Comparison of ENCODE assay signal across 1 cellular context in the genomic region with DNA sequence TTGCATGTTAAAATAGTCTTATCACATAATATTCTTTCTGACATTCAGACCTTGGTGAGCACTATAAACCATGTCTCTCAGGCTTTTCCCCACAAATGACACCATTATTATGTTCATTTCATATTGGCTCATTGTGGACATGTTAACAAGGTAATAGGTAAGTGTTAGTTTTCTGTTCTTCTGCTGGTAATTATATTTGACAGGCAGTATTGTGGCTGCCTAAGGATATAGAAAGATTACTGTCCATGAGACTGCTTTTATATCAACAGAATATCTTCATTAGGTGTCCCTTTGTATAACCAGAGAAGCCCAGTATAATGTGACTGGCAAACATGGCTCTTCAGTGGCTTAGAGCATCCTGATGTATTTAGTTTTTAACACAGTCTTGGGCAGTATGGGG.
TF ChIP-seq lines count a peak whose summit lies in the region.

No MANE protein-coding gene starts in this region.

TF ChIP-seq in SK-N-SH treated with all-trans-retinoic acid at 6 μM for 48 hours, 23 proteins besides CTCF, POLR2A, EP300 and RAD21 (continued from another document):
- TF ChIP-seq, protein P1, sequence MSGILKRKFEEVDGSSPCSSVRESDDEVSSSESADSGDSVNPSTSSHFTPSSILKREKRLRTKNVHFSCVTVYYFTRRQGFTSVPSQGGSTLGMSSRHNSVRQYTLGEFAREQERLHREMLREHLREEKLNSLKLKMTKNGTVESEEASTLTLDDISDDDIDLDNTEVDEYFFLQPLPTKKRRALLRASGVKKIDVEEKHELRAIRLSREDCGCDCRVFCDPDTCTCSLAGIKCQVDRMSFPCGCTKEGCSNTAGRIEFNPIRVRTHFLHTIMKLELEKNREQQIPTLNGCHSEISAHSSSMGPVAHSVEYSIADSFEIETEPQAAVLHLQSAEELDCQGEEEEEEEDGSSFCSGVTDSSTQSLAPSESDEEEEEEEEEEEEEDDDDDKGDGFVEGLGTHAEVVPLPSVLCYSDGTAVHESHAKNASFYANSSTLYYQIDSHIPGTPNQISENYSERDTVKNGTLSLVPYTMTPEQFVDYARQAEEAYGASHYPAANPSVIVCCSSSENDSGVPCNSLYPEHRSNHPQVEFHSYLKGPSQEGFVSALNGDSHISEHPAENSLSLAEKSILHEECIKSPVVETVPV (CRISPR knock-in tag; IDR thresholded peaks at IDR 0.05) = no peak
- no peak for TF ChIP-seq ZNF8 (CRISPR knock-in tag; IDR thresholded peaks at IDR 0.05)
